ENCODE assay signal across 35 cellular contexts in the genomic region with DNA sequence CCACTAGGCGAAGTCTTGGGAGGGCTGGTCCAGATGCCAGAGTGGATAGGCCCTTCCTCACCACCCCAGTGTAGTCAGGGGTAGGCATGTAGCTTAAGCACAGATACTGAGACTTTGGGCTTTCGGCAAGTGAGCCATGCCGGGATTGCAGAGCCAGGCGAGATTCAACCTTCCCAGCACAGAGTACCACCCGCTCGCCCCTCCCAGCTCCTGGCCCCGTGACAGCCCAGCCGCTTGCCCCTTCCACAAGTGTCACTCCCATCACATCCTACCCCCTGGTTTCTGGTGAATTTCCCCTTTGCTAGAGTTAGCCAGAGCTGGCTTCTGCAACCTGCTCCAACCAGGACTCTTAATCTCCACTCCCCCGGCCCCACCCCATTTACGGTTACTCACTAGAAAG. TPM values are rescaled to one million over a fixed set of nuclear protein-coding genes. Genes with fewer than 3 reads are reported as not detected.
"Had no signal": no experiment of that assay in that cellular context is flagged by ENCODE, and none has a peak within 500 bp of the region (broad histone marks: within the 10 kb centered on the region; RNA-seq: fewer than 3 reads in every experiment).

No MANE protein-coding gene starts in this region.

- H3K4me1 Mint-ChIP-seq: activated CD4-positive, alpha-beta memory T cell treated with anti-CD3 and anti-CD28 coated beads, Interleukin-2, amount 10 ng/mL, durations not matched to agents 7 days and 5 days; activated CD8-positive, alpha-beta memory T cell treated with anti-CD3 and anti-CD28 coated beads, Interleukin-2, amount 10 ng/mL, durations not matched to agents 7 days and 5 days; activated naive CD4-positive, alpha-beta T cell treated with anti-CD3 and anti-CD28 coated beads, Interleukin-2, amount 10 ng/mL, durations not matched to agents 7 days and 5 days; activated naive CD8-positive, alpha-beta T cell treated with anti-CD3 and anti-CD28 coated beads, Interleukin-2, amount 50 U/mL, for 24 hours had no signal

- H3K4me1 ChIP-seq: SJCRH30 had no signal

- H3K4me2 ChIP-seq: PC-9 had no signal

- H3K27ac ChIP-seq: PC-9, SJCRH30, SK-N-MC, WERI-Rb-1 had no signal

- H3K36me3 Mint-ChIP-seq: activated CD8-positive, alpha-beta memory T cell treated with anti-CD3 and anti-CD28 coated beads, Interleukin-2, amount 10 ng/mL, durations not matched to agents 7 days and 5 days; activated naive CD4-positive, alpha-beta T cell treated with anti-CD3 and anti-CD28 coated beads, Interleukin-2, amount 10 ng/mL, durations not matched to agents 7 days and 5 days; activated naive CD8-positive, alpha-beta T cell; brain had no signal

- H3K36me3 ChIP-seq: MG63, SJCRH30, WERI-Rb-1 had no signal

- H3K9me3 Mint-ChIP-seq: activated CD4-positive, alpha-beta memory T cell treated with anti-CD3 and anti-CD28 coated beads, Interleukin-2, amount 10 ng/mL, durations not matched to agents 7 days and 5 days; activated naive CD4-positive, alpha-beta T cell treated with anti-CD3 and anti-CD28 coated beads, Interleukin-2, amount 10 ng/mL, durations not matched to agents 7 days and 5 days; activated naive CD8-positive, alpha-beta T cell treated with anti-CD3 and anti-CD28 coated beads, Interleukin-2, amount 50 U/mL, for 24 hours; brain had no signal

- ATAC-seq: activated CD8-positive, alpha-beta memory T cell treated with anti-CD3 and anti-CD28 coated beads, Interleukin-2, amount 10 ng/mL, durations not matched to agents 7 days and 5 days; activated naive CD8-positive, alpha-beta T cell treated with anti-CD3 and anti-CD28 coated beads, Interleukin-2, amount 50 U/mL, for 24 hours had no signal

- FAIRE-seq: bronchial epithelial cell had no signal

- H2AFZ ChIP-seq: PC-9 had no signal

- H3K27me3 Mint-ChIP-seq: activated CD8-positive, alpha-beta memory T cell treated with anti-CD3 and anti-CD28 coated beads, Interleukin-2, amount 10 ng/mL, durations not matched to agents 7 days and 5 days; activated naive CD8-positive, alpha-beta T cell; activated naive CD8-positive, alpha-beta T cell treated with anti-CD3 and anti-CD28 coated beads, Interleukin-2, amount 50 U/mL, for 24 hours had no signal

- H3K27ac Mint-ChIP-seq: activated CD4-positive, alpha-beta memory T cell treated with anti-CD3 and anti-CD28 coated beads, Interleukin-2, amount 10 ng/mL, durations not matched to agents 7 days and 5 days; activated CD8-positive, alpha-beta memory T cell treated with anti-CD3 and anti-CD28 coated beads, Interleukin-2, amount 10 ng/mL, durations not matched to agents 7 days and 5 days; activated naive CD4-positive, alpha-beta T cell treated with anti-CD3 and anti-CD28 coated beads, Interleukin-2, amount 10 ng/mL, durations not matched to agents 7 days and 5 days; activated naive CD8-positive, alpha-beta T cell; activated naive CD8-positive, alpha-beta T cell treated with anti-CD3 and anti-CD28 coated beads, Interleukin-2, amount 50 U/mL, for 24 hours; brain had no signal

- H3K4me3 Mint-ChIP-seq: activated CD4-positive, alpha-beta memory T cell treated with anti-CD3 and anti-CD28 coated beads, Interleukin-2, amount 10 ng/mL, durations not matched to agents 7 days and 5 days; activated CD8-positive, alpha-beta memory T cell treated with anti-CD3 and anti-CD28 coated beads, Interleukin-2, amount 10 ng/mL, durations not matched to agents 7 days and 5 days; activated naive CD4-positive, alpha-beta T cell treated with anti-CD3 and anti-CD28 coated beads, Interleukin-2, amount 10 ng/mL, durations not matched to agents 7 days and 5 days; activated naive CD8-positive, alpha-beta T cell; activated naive CD8-positive, alpha-beta T cell treated with anti-CD3 and anti-CD28 coated beads, Interleukin-2, amount 50 U/mL, for 24 hours; brain had no signal

- DNase-seq: activated CD4-positive, alpha-beta memory T cell treated with anti-CD3 and anti-CD28 coated beads, Interleukin-2, amount 10 ng/mL, durations not matched to agents 7 days and 5 days; activated CD4-positive, alpha-beta T cell treated with anti-CD3 and anti-CD28 coated beads for 1 hour; activated CD4-positive, alpha-beta T cell treated with anti-CD3 and anti-CD28 coated beads for 48 hours; activated CD4-positive, CD25-positive, alpha-beta regulatory T cell; activated CD8-positive, alpha-beta memory T cell treated with anti-CD3 and anti-CD28 coated beads for 24 hours; activated CD8-positive, alpha-beta memory T cell treated with anti-CD3 and anti-CD28 coated beads, Interleukin-2, amount 10 ng/mL, durations not matched to agents 7 days and 5 days; activated effector memory CD4-positive, alpha-beta T cell treated with Interleukin-2 at 50 U/mL for 16 hours; activated naive CD4-positive, alpha-beta T cell treated with anti-CD3 and anti-CD28 coated beads, Interleukin-2, amount 10 ng/mL, durations not matched to agents 7 days and 5 days; activated naive CD8-positive, alpha-beta T cell treated with anti-CD3 and anti-CD28 coated beads, Interleukin-2, amount 50 U/mL, for 24 hours; activated T-cell treated with anti-CD3 and anti-CD28 coated beads, Interleukin-2, amount 50 U/mL, for 48 hours; anterior cingulate cortex; central memory CD4-positive, alpha-beta T cell; Kasumi-1; MG63; NCI-H1048; NCI-H1105 treated with DMSO at 0.1 percent for 48 hours; NCI-H1436 treated with DMSO at 0.1 percent for 48 hours; NCI-H1694 treated with DMSO at 0.1 percent for 48 hours; NCI-H2029; NCI-H345; NCI-H510A; NCI-H526; NCI-H748 treated with DMSO at 0.1 percent for 48 hours; NK-92 treated with Interleukin-12 subunit alpha and Interleukin-12 subunit beta, amount 100 ng/mL, for 24 hours; PC-9; SHP77; SJCRH30; T1000; WERI-Rb-1 had no signal

- H3K9me3 ChIP-seq: MG63, SJCRH30 had no signal

- H3K4me3 ChIP-seq: MG63, PC-9, SJCRH30, SK-N-MC had no signal

- H3K27me3 ChIP-seq: MG63, SJCRH30 had no signal

RNA-seq across cellular contexts. Expression of a gene that starts 56.9 kb away (rescaled TPM):
- total RNA-seq: activated CD8-positive, alpha-beta memory T cell treated with anti-CD3 and anti-CD28 coated beads, Interleukin-2, amount 10 ng/mL, durations not matched to agents 7 days and 5 days; SJCRH30; T-helper 1 cell treated with Interleukin-12 subunit alpha and Interleukin-12 subunit beta and Interleukin-4 antibody, amounts not matched to agents 30 ng/mL and 1 ng/mL, for 36 hours; T-helper 2 cell treated with Interferon-gamma antibody and Interleukin-4, amounts not matched to agents 100 ng/mL and 5 ng/mL, for 36 hours had no signal
